9 cellular contexts compared by ENCODE assay signal in genomic region chr4:98447648-98448047, GRCh38.
A peak's percentile ranks its signal among the peaks of the same experiment; 100 is the strongest.
DNase-seq lines count a peak whose midpoint lies in the region; ATAC-seq and TF ChIP-seq lines count a peak whose summit lies in the region.
"Had no signal": no experiment of that assay in that cellular context is flagged by ENCODE, and none has a peak within 500 bp of the region (broad histone marks: within the 10 kb centered on the region; RNA-seq: fewer than 3 reads in every experiment).

No MANE protein-coding gene starts in this region.

- no peak for TF ChIP-seq CTCF in OCI-LY7 (conservative IDR thresholded peaks at IDR 0.05; ENCODE audit: low read length)
- peak; percentile 44 for TF ChIP-seq CTCF in choroid plexus epithelial cell (conservative IDR thresholded peaks at IDR 0.05; ENCODE audit: low read depth, low read length)

- H3K4me3 ChIP-seq in OCI-LY7 (ENCODE audit: low read depth, low read length, poor library complexity, severe bottlenecking), result no peak overlapping the region
- H3K4me3 ChIP-seq in choroid plexus epithelial cell (ENCODE audit: low read depth, low read length), result no peak overlapping the region

- no peaks in the 10 kb centered on the region for H3K79me2 ChIP-seq in OCI-LY7 (ENCODE audit: insufficient read depth, low read depth, low read length)

- H3K4me1 ChIP-seq in OCI-LY7 (ENCODE audit: insufficient read depth, low read length, poor library complexity, severe bottlenecking), result peaks cover 29% of the 10 kb centered on the region

- no peaks in the 10 kb centered on the region for H4K20me1 ChIP-seq in OCI-LY7 (ENCODE audit: insufficient read depth, low read length)

- peak overlapping the region; percentile 13 for H3K4me3 Mint-ChIP-seq in activated CD8-positive, alpha-beta memory T cell treated with anti-CD3 and anti-CD28 coated beads, Interleukin-2, amount 10 ng/mL, durations not matched to agents 7 days and 5 days
- H3K4me3 Mint-ChIP-seq in stimulated activated naive CD8-positive, alpha-beta T cell treated with anti-CD3 and anti-CD28 coated beads, Interleukin-15, Interleukin-2, amounts not matched to agents 100 ng/mL and 50 ng/mL, for 24 hours, result peak overlapping the region; percentile 44
- H3K4me3 Mint-ChIP-seq: neural crest cell had no signal

- no peaks in the 10 kb centered on the region for H3K9me2 ChIP-seq in OCI-LY7 (ENCODE audit: insufficient read depth, low read length)

- no peaks in the 10 kb centered on the region for H3K9me3 ChIP-seq in OCI-LY7 (ENCODE audit: low read length)

- peaks cover 14% of the 10 kb centered on the region; the same call in 1 of the 2 replicates for H3K36me3 ChIP-seq in OCI-LY7 (ENCODE audit: insufficient read depth, low read length)

- BruUV-seq in OCI-LY7 (replicated peaks; lab: Mats Ljungman, UMichigan), result no TSS peak

- peak; percentile 10 for ATAC-seq in activated CD8-positive, alpha-beta memory T cell treated with anti-CD3 and anti-CD28 coated beads, Interleukin-2, amount 10 ng/mL, durations not matched to agents 7 days and 5 days
- ATAC-seq in HG02885 (IDR thresholded peaks at IDR 0.05; ENCODE audit: poor library complexity, unreplicated experiment) (no peak), GM21825 (IDR thresholded peaks at IDR 0.05; ENCODE audit: unreplicated experiment) (no peak)

- CTCF ChIA-PET in activated CD8-positive, alpha-beta memory T cell treated with anti-CD3 and anti-CD28 coated beads, Interleukin-2, amount 10 ng/mL, durations not matched to agents 7 days and 5 days (lab: Charles Lee), result interaction anchor here (1.0 to 1.8 kb wide), 2 partner anchors 16 to 20 kb away, joined by 3 to 4 read pairs; no protein-coding TSS in a partner anchor
- CTCF ChIA-PET in OCI-LY7 (lab: Charles Lee; ENCODE audit: unreplicated experiment), result no interaction called here

- DNase-seq in activated CD8-positive, alpha-beta memory T cell treated with anti-CD3 and anti-CD28 coated beads, Interleukin-2, amount 10 ng/mL, durations not matched to agents 7 days and 5 days, result peak; percentile 46
- DNase-seq in activated CD8-positive, alpha-beta memory T cell treated with anti-CD3 and anti-CD28 coated beads, Interleukin-2, amount 50 U/mL, for 48 hours, result no peak
- DNase-seq in OCI-LY7 (ENCODE audit: low spot score) (no peak), choroid plexus epithelial cell (ENCODE audit: low read depth) (peak; percentile 48), OCI-M1 (lab: John Stamatoyannopoulos, UW) (no peak)

- peak overlapping the region; percentile 94 for H3K27ac Mint-ChIP-seq in activated CD8-positive, alpha-beta memory T cell treated with anti-CD3 and anti-CD28 coated beads, Interleukin-2, amount 10 ng/mL, durations not matched to agents 7 days and 5 days
- peak overlapping the region; percentile 91 for H3K27ac Mint-ChIP-seq in stimulated activated naive CD8-positive, alpha-beta T cell treated with anti-CD3 and anti-CD28 coated beads, Interleukin-15, Interleukin-2, amounts not matched to agents 100 ng/mL and 50 ng/mL, for 24 hours

- H3K4me1 Mint-ChIP-seq in activated CD8-positive, alpha-beta memory T cell treated with anti-CD3 and anti-CD28 coated beads, Interleukin-2, amount 10 ng/mL, durations not matched to agents 7 days and 5 days, result peaks cover 38% of the 10 kb centered on the region
- peaks cover 41% of the 10 kb centered on the region for H3K4me1 Mint-ChIP-seq in stimulated activated naive CD8-positive, alpha-beta T cell treated with anti-CD3 and anti-CD28 coated beads, Interleukin-15, Interleukin-2, amounts not matched to agents 100 ng/mL and 50 ng/mL, for 24 hours (ENCODE audit: low read depth)
- H3K4me1 Mint-ChIP-seq: neural crest cell had no signal

- POLR2A ChIA-PET in OCI-LY7 (lab: Charles Lee), result no interaction called here

- peak overlapping the region; percentile 59 for H3K4me2 ChIP-seq in OCI-LY7 (ENCODE audit: low read length)

- intact Hi-C loops in OCI-LY7 (cut with micrococcal nuclease; ENCODE audit: unreplicated experiment), result loop anchor here (2.0 to 5.0 kb wide), 3 partner anchors 187 to 1500 kb away; partner anchors contain the start of genes DNAJB14, RAP1GDS1 and STPG2

- H3K36me3 Mint-ChIP-seq in activated CD8-positive, alpha-beta memory T cell treated with anti-CD3 and anti-CD28 coated beads, Interleukin-2, amount 10 ng/mL, durations not matched to agents 7 days and 5 days, result peaks cover 29% of the 10 kb centered on the region
- H3K36me3 Mint-ChIP-seq in stimulated activated naive CD8-positive, alpha-beta T cell treated with anti-CD3 and anti-CD28 coated beads, Interleukin-15, Interleukin-2, amounts not matched to agents 100 ng/mL and 50 ng/mL, for 24 hours (ENCODE audit: low read depth), result peaks cover 16% of the 10 kb centered on the region

- H3K9me3 Mint-ChIP-seq in activated CD8-positive, alpha-beta memory T cell treated with anti-CD3 and anti-CD28 coated beads, Interleukin-2, amount 10 ng/mL, durations not matched to agents 7 days and 5 days (ENCODE audit: low read depth), result peaks cover 2% of the 10 kb centered on the region
- H3K9me3 Mint-ChIP-seq in stimulated activated naive CD8-positive, alpha-beta T cell treated with anti-CD3 and anti-CD28 coated beads, Interleukin-15, Interleukin-2, amounts not matched to agents 100 ng/mL and 50 ng/mL, for 24 hours, result no peaks in the 10 kb centered on the region
- H3K9me3 Mint-ChIP-seq: neural crest cell had no signal

- no peak overlapping the region for H2AFZ ChIP-seq in OCI-LY7 (ENCODE audit: low read length)

- no peaks in the 10 kb centered on the region for H3K27me3 Mint-ChIP-seq in activated CD8-positive, alpha-beta memory T cell treated with anti-CD3 and anti-CD28 coated beads, Interleukin-2, amount 10 ng/mL, durations not matched to agents 7 days and 5 days
- H3K27me3 Mint-ChIP-seq in stimulated activated naive CD8-positive, alpha-beta T cell treated with anti-CD3 and anti-CD28 coated beads, Interleukin-15, Interleukin-2, amounts not matched to agents 100 ng/mL and 50 ng/mL, for 24 hours, result no peaks in the 10 kb centered on the region

- peak overlapping the region; percentile 41 for H3K27ac ChIP-seq in OCI-LY7 (ENCODE audit: low read depth, low read length, poor library complexity, severe bottlenecking)

Comparison
In these comparisons a context has a peak if more than half of its experiments do, and no peak if none do; other contexts are left out.
1. DNase-seq: peak in activated CD8-positive, alpha-beta memory T cell treated with anti-CD3 and anti-CD28 coated beads, Interleukin-2, amount 10 ng/mL, durations not matched to agents 7 days and 5 days (single experiment) and choroid plexus epithelial cell (single experiment); none in activated CD8-positive, alpha-beta memory T cell treated with anti-CD3 and anti-CD28 coated beads, Interleukin-2, amount 50 U/mL, for 48 hours (single experiment), OCI-LY7 (single experiment) and OCI-M1 (single experiment).